In genomic region chr14:65946494-65946893, GRCh38 we compare ENCODE assay signal across 14 cellular contexts.
DNase-seq lines count a peak whose midpoint lies in the region; ATAC-seq and FAIRE-seq lines count a peak whose summit lies in the region.
"Had no signal": no experiment of that assay in that cellular context is flagged by ENCODE, and none has a peak within 500 bp of the region (broad histone marks: within the 10 kb centered on the region; RNA-seq: fewer than 3 reads in every experiment).

No MANE protein-coding gene starts in this region.

- no peak for ATAC-seq in GM19328 (IDR thresholded peaks at IDR 0.05; ENCODE audit: unreplicated experiment)
- ATAC-seq: GM12878 had no signal

- peak; percentile 79 for FAIRE-seq in HTR-8/SVneo (lab: Jason Lieb, UNC)
- FAIRE-seq: GM12878, GM19239 had no signal

- peak overlapping the region; percentile 17 for H3K27ac Mint-ChIP-seq in T-helper 2 cell treated with Interferon-gamma antibody and Interleukin-4, amounts not matched to agents 5 μg/mL and 100 μg/mL, for 36 hours
- H3K27ac Mint-ChIP-seq: HFFc6 had no signal

- H3K27me3 Mint-ChIP-seq in T-helper 2 cell treated with Interferon-gamma antibody and Interleukin-4, amounts not matched to agents 5 μg/mL and 100 μg/mL, for 36 hours (ENCODE audit: low read depth), result no peaks in the 10 kb centered on the region

- peaks cover 10% of the 10 kb centered on the region for H3K36me3 Mint-ChIP-seq in T-helper 2 cell treated with Interferon-gamma antibody and Interleukin-4, amounts not matched to agents 5 μg/mL and 100 μg/mL, for 36 hours (ENCODE audit: low read depth)

- H3K4me1 Mint-ChIP-seq in T-helper 2 cell treated with Interferon-gamma antibody and Interleukin-4, amounts not matched to agents 5 μg/mL and 100 μg/mL, for 36 hours (ENCODE audit: low read depth), result peaks cover 54% of the 10 kb centered on the region

- no peak for DNase-seq in T-helper 2 cell treated with Interferon-gamma antibody and Interleukin-4, amounts not matched to agents 5 μg/mL and 100 μg/mL, for 36 hours (ENCODE audit: low spot score)
- DNase-seq in T-helper 2 cell (no peak), HTR-8/SVneo (ENCODE audit: insufficient read length, low spot score) (no peak), left kidney (ENCODE audit: low read depth, low spot score) (peak; percentile 40), NCI-H524 (lab: John Stamatoyannopoulos, UW) (no peak)
- no peak for DNase-seq in stimulated activated CD4-positive, alpha-beta T cell treated with anti-CD3 and anti-CD28 coated beads, Interleukin-15, amount 100 ng/mL, for 24 hours
- DNase-seq: 8988T, AML-193, HCEC 1CT, HFFc6, IMR-90 had no signal

- peaks cover 3% of the 10 kb centered on the region for H3K9me3 Mint-ChIP-seq in T-helper 2 cell treated with Interferon-gamma antibody and Interleukin-4, amounts not matched to agents 5 μg/mL and 100 μg/mL, for 36 hours
- H3K9me3 Mint-ChIP-seq: HFFc6 had no signal

- no peak overlapping the region for H3K4me3 Mint-ChIP-seq in T-helper 2 cell treated with Interferon-gamma antibody and Interleukin-4, amounts not matched to agents 5 μg/mL and 100 μg/mL, for 36 hours
- H3K4me3 Mint-ChIP-seq: HFFc6 had no signal
